In genomic region chr2:85230637-85231036, GRCh38 we compare ENCODE assay signal across 21 cellular contexts.
"Had no signal": no experiment of that assay in that cellular context is flagged by ENCODE, and none has a peak within 500 bp of the region (broad histone marks: within the 10 kb centered on the region; RNA-seq: fewer than 3 reads in every experiment).

No MANE protein-coding gene starts in this region.

- H3K9me3 ChIP-seq: heart left ventricle, left lung, prostate gland, sigmoid colon, stomach, thoracic aorta had no signal

- DNase-seq: effector CD4-positive, alpha-beta T cell; foreskin melanocyte; heart left ventricle; hypothalamus; immature natural killer cell; left lung; mesenchymal stem cell; midbrain; occipital lobe; sigmoid colon; stimulated activated CD4-positive, alpha-beta T cell treated with anti-CD3 and anti-CD28 coated beads, Interleukin-2, amount 100 ng/mL, for 24 hours; stimulated activated CD4-positive, alpha-beta T cell treated with anti-CD3 and anti-CD28 coated beads, Interleukin-4, amount 100 ng/mL, for 4 hours; stimulated activated naive B cell treated with anti-CD40 and anti-IgM and Interleukin-4, amounts not matched to agents 10 μg/mL and 1 μg/mL and 100 μg/mL, for 72 hours; stomach; substantia nigra had no signal

- H3K27me3 ChIP-seq: heart left ventricle, left lung, sigmoid colon, stomach had no signal

- ATAC-seq: left lung had no signal

- H3K36me3 ChIP-seq: left lung, prostate gland, sigmoid colon, stomach, thoracic aorta had no signal

- H3K4me1 ChIP-seq: left lung, prostate gland, sigmoid colon had no signal

- H3K4me3 ChIP-seq: coronary artery, heart left ventricle, left lung, lung, prostate gland, sigmoid colon, skin epidermis, stomach, thoracic aorta had no signal

- H3K27ac ChIP-seq: left lung, parathyroid adenoma, prostate gland, stomach, thoracic aorta had no signal

- H2AFZ ChIP-seq: parathyroid adenoma had no signal
